ENCODE assay signal across 10 cellular contexts in the genomic region with DNA sequence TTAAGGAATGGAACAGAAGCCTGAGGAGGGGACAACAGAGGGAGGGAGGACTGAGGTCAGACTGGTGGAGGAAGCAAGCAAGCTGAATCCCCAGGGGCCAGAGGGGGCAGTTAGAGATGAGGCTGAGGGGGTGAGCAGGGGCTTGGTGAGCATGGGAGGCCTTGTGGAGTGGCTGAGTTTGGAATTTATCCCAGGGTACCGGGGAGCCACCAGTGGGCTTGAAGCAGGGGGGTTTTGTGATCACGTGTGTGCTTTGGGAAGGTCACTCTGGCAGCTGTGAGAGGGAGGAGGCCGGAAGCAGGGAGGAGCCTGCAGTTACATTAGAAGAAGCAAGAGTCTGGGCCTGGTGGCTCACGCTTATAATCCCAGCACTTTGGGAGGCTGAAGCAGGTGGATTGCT. TPM values are rescaled to one million over a fixed set of nuclear protein-coding genes. Genes with fewer than 3 reads are reported as not detected.
DNase-seq lines count a peak whose midpoint lies in the region; ATAC-seq, FAIRE-seq and TF ChIP-seq lines count a peak whose summit lies in the region.
"Had no signal": no experiment of that assay in that cellular context is flagged by ENCODE, and none has a peak within 500 bp of the region (broad histone marks: within the 10 kb centered on the region; RNA-seq: fewer than 3 reads in every experiment).

No MANE protein-coding gene starts in this region.

- H3K27me3 Mint-ChIP-seq in CD4-positive, alpha-beta T cell, result no peaks in the 10 kb centered on the region
- no peaks in the 10 kb centered on the region for H3K27me3 Mint-ChIP-seq in activated naive CD8-positive, alpha-beta T cell treated with anti-CD3 and anti-CD28 coated beads for 36 hours
- H3K27me3 Mint-ChIP-seq in naive B cell, result no peaks in the 10 kb centered on the region

- peaks cover 13% of the 10 kb centered on the region for H3K36me3 Mint-ChIP-seq in CD4-positive, alpha-beta T cell (ENCODE audit: low read depth)
- peaks cover 19% of the 10 kb centered on the region for H3K36me3 Mint-ChIP-seq in activated naive CD8-positive, alpha-beta T cell treated with anti-CD3 and anti-CD28 coated beads for 36 hours
- H3K36me3 Mint-ChIP-seq in naive B cell, result no peaks in the 10 kb centered on the region

- FAIRE-seq in D721Med (lab: Jason Lieb, UNC), result no peak

- no peaks in the 10 kb centered on the region for H3K9me3 Mint-ChIP-seq in CD4-positive, alpha-beta T cell
- H3K9me3 Mint-ChIP-seq in activated naive CD8-positive, alpha-beta T cell treated with anti-CD3 and anti-CD28 coated beads for 36 hours, result no peaks in the 10 kb centered on the region
- no peaks in the 10 kb centered on the region for H3K9me3 Mint-ChIP-seq in naive B cell

- no peak for ATAC-seq in CD4-positive, alpha-beta T cell (ENCODE audit: poor library complexity)
- ATAC-seq in naive B cell (ENCODE audit: low read depth in 2 of 2), result no peak
- ATAC-seq in GM18511 (IDR thresholded peaks at IDR 0.05; ENCODE audit: unreplicated experiment), result no peak
- ATAC-seq in HG03354 (IDR thresholded peaks at IDR 0.05; ENCODE audit: poor library complexity, severe bottlenecking, unreplicated experiment), result no peak

- H3K4me3 Mint-ChIP-seq in CD4-positive, alpha-beta T cell, result peak overlapping the region; percentile 49
- H3K4me3 Mint-ChIP-seq in activated naive CD8-positive, alpha-beta T cell treated with anti-CD3 and anti-CD28 coated beads for 36 hours, result no peak overlapping the region
- H3K4me3 Mint-ChIP-seq in naive B cell, result peak overlapping the region; percentile 20 to 88 (median 81)

- POLR2A ChIA-PET in CD4-positive, alpha-beta T cell (lab: Charles Lee), result interaction anchor here (6.0 kb wide), 1 partner anchor 9 kb away, joined by 60 read pairs; a partner anchor contains a TSS

- intact Hi-C loops in CD4-positive, alpha-beta T cell (cut with DNase I, micrococcal nuclease), result no loop called here

- H3K4me1 Mint-ChIP-seq in CD4-positive, alpha-beta T cell (ENCODE audit: low read depth), result peaks cover 60% of the 10 kb centered on the region
- peaks cover 55% of the 10 kb centered on the region for H3K4me1 Mint-ChIP-seq in activated naive CD8-positive, alpha-beta T cell treated with anti-CD3 and anti-CD28 coated beads for 36 hours
- H3K4me1 Mint-ChIP-seq in naive B cell, result peaks cover 62 to 94% (median 81%) of the 10 kb centered on the region in 3 donors

- CTCF ChIA-PET in CD4-positive, alpha-beta T cell (lab: Charles Lee), result interaction anchor here (1.5 kb wide), 1 partner anchor 31 kb away, joined by 5 read pairs; no protein-coding TSS in a partner anchor

- peak overlapping the region; percentile 82 for H3K27ac Mint-ChIP-seq in CD4-positive, alpha-beta T cell
- peak overlapping the region; percentile 87 for H3K27ac Mint-ChIP-seq in activated naive CD8-positive, alpha-beta T cell treated with anti-CD3 and anti-CD28 coated beads for 36 hours
- H3K27ac Mint-ChIP-seq in naive B cell, result peak overlapping the region; percentile 94 to 98 (median 98)

- no peak overlapping the region for H3K27ac ChIP-seq in CD4-positive, alpha-beta T cell (ENCODE audit: low read depth, low read length)
- H3K27ac ChIP-seq: brain microvascular endothelial cell had no signal

- no peak for DNase-seq in CD4-positive, alpha-beta T cell
- peak; percentile 37 for DNase-seq in H7
- DNase-seq in activated naive CD8-positive, alpha-beta T cell treated with anti-CD3 and anti-CD28 coated beads for 36 hours, result no peak
- DNase-seq in naive B cell, result no peak
- no peak for DNase-seq in D721Med (ENCODE audit: insufficient read length, low spot score)
- no peak for DNase-seq in HPDE6-E6E7 (ENCODE audit: extremely low spot score)
- DNase-seq: brain microvascular endothelial cell; stimulated activated CD4-positive, alpha-beta T cell treated with anti-CD3 and anti-CD28 coated beads, Interleukin-4, amount 100 ng/mL, for 1 hour had no signal

- H3K36me3 ChIP-seq in H7 (replicated peaks; ENCODE audit: control insufficient read depth, insufficient read depth, low read length), result no peaks in the 10 kb centered on the region

- H3K4me3 ChIP-seq in H7 (ENCODE audit: insufficient read depth, low read depth, low read length), result no peak overlapping the region

- no peaks in the 10 kb centered on the region for H3K9me3 ChIP-seq in CD4-positive, alpha-beta T cell (ENCODE audit: control insufficient read depth, low read length)

- H3K27me3 ChIP-seq in CD4-positive, alpha-beta T cell (ENCODE audit: control insufficient read depth, insufficient read depth, low read length), result no peaks in the 10 kb centered on the region
- no peaks in the 10 kb centered on the region for H3K27me3 ChIP-seq in H7 (ENCODE audit: control insufficient read depth, insufficient read depth, low read length)
- H3K27me3 ChIP-seq: brain microvascular endothelial cell had no signal

- TF ChIP-seq CTCF in CD4-positive, alpha-beta T cell (IDR thresholded peaks at IDR 0.05), result no peak
- TF ChIP-seq CTCF in D721Med (IDR thresholded peaks at IDR 0.05; ENCODE audit: insufficient read depth, missing control alignments), result no peak

RNA-seq across cellular contexts. Expression of a gene that starts 9.8 kb away (rescaled TPM):
- total RNA-seq in CD4-positive, alpha-beta T cell, result 10 to 100 TPM; 43.8 to 46.4 TPM
- 35.7 and 42.9 TPM in 2 replicates for total RNA-seq in H7 (2014; rRNA removed; shearing (Covaris generic))
- 10 to 100 TPM; 55.8 to 55.9 TPM for total RNA-seq in activated naive CD8-positive, alpha-beta T cell treated with anti-CD3 and anti-CD28 coated beads for 36 hours
- 10 to 100 TPM; 40.2 to 93.3 (median 67.8) TPM for polyA plus RNA-seq in naive B cell (ENCODE audit: low read depth in 6 of 6)

RNA-seq across cellular contexts. Expression of a gene that starts 23.8 kb away (rescaled TPM):
- total RNA-seq in CD4-positive, alpha-beta T cell, result 10 to 100 TPM; 21.3 to 25.4 TPM
- 8.5 and 9.5 TPM in 2 replicates for total RNA-seq in H7 (2014; rRNA removed; shearing (Covaris generic))
- total RNA-seq in activated naive CD8-positive, alpha-beta T cell treated with anti-CD3 and anti-CD28 coated beads for 36 hours, result 10 to 100 TPM; 13.9 to 14.0 TPM
- polyA plus RNA-seq in naive B cell (ENCODE audit: low read depth in 6 of 6), result 10 to 100 TPM in 5 of 6 donors, 1 to 10 TPM in 1; 3.4 to 34.5 (median 16.5) TPM
